Comparison of ENCODE assay signal across 8 cellular contexts in the genomic region with DNA sequence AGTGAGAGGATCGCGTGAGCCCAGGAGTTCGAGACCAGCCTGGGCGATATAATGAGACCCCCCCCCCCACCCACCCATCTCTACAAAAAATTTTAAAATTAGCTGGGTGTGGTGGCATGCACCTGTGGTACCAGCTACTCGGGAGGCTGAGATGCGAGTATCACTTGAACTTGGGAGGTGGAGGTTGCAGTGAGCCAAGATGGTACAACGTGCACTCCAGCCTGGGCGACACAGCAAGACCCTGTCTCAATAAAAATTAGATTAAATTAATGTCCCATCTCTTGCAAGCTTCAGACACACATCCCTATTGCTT. TPM values are rescaled to one million over a fixed set of nuclear protein-coding genes. Genes with fewer than 3 reads are reported as not detected.
A peak's percentile ranks its signal among the peaks of the same experiment; 100 is the strongest.
DNase-seq lines count a peak whose midpoint lies in the region; TF ChIP-seq lines count a peak whose summit lies in the region.

No MANE protein-coding gene starts in this region.

- H3K4me1 ChIP-seq in Loucy (ENCODE audit: insufficient read depth, low read length, poor library complexity, severe bottlenecking) (peaks cover 16% of the 10 kb centered on the region), endodermal cell (ENCODE audit: control insufficient read depth, insufficient read depth, low read length) (peaks cover 3% of the 10 kb centered on the region), neural progenitor cell (no peaks in the 10 kb centered on the region)

- H3K27ac ChIP-seq in endodermal cell (ENCODE audit: low read depth, low read length) (no peak overlapping the region), neural progenitor cell (no peak overlapping the region)

- H3K4me1 Mint-ChIP-seq in endodermal cell (peaks cover 17% of the 10 kb centered on the region), neural progenitor cell (peaks cover 4% of the 10 kb centered on the region)

- H3K9me2 ChIP-seq in Loucy (replicated peaks; ENCODE audit: low read depth, low read length): no peaks in the 10 kb centered on the region

- peak overlapping the region; percentile 71 for H3K4me3 Mint-ChIP-seq in endodermal cell
- H3K4me3 Mint-ChIP-seq in neural progenitor cell: peak overlapping the region; percentile 70

- no peaks in the 10 kb centered on the region for H4K20me1 ChIP-seq in Loucy (ENCODE audit: insufficient read depth, low read length, poor library complexity, severe bottlenecking)
- no peaks in the 10 kb centered on the region for H4K20me1 ChIP-seq in neural progenitor cell (ENCODE audit: low read depth)

- TF ChIP-seq CTCF in AG04449 (IDR thresholded peaks at IDR 0.05; ENCODE audit: insufficient read depth, low read length, missing control alignments): no peak
- TF ChIP-seq CTCF in Loucy (conservative IDR thresholded peaks at IDR 0.05; ENCODE audit: low read length): no peak
- no peak for TF ChIP-seq CTCF in endodermal cell (conservative IDR thresholded peaks at IDR 0.05)
- TF ChIP-seq CTCF in neural progenitor cell (IDR thresholded peaks at IDR 0.05): no peak

- H3K4me2 ChIP-seq in Loucy (ENCODE audit: low read depth, low read length, poor library complexity, severe bottlenecking) (peak overlapping the region; percentile 55), neural progenitor cell (peak overlapping the region; percentile 96)

- H3K36me3 ChIP-seq in Loucy (ENCODE audit: insufficient read depth, low read length): no peaks in the 10 kb centered on the region
- no peaks in the 10 kb centered on the region for H3K36me3 ChIP-seq in endodermal cell (ENCODE audit: control insufficient read depth, insufficient read depth, low read length)
- no peaks in the 10 kb centered on the region for H3K36me3 ChIP-seq in neural progenitor cell

- H3K9me3 Mint-ChIP-seq in endodermal cell: no peaks in the 10 kb centered on the region
- no peaks in the 10 kb centered on the region for H3K9me3 Mint-ChIP-seq in neural progenitor cell

- H3K4me3 ChIP-seq in AG04449 (ENCODE audit: low read depth, low read length): peak overlapping the region; percentile 63
- H3K4me3 ChIP-seq in Loucy (ENCODE audit: low read length, poor library complexity, severe bottlenecking): peak overlapping the region; percentile 83
- peak overlapping the region; percentile 93 for H3K4me3 ChIP-seq in endodermal cell (ENCODE audit: low read length)
- peak overlapping the region; percentile 79 for H3K4me3 ChIP-seq in neural progenitor cell

- H3K79me2 ChIP-seq in Loucy (ENCODE audit: insufficient read depth, low read length) (peaks cover 11% of the 10 kb centered on the region; the same call in 1 of the 2 replicates), neural progenitor cell (ENCODE audit: low read depth) (no peaks in the 10 kb centered on the region)

- H2AFZ ChIP-seq in Loucy (ENCODE audit: low read length) (peak overlapping the region; percentile 88; the same call in 1 of the 2 replicates), neural progenitor cell (replicated peaks) (peak overlapping the region; percentile 98)

- H3F3A ChIP-seq in Loucy (ENCODE audit: low read depth) (no peaks in the 10 kb centered on the region), neural progenitor cell (ENCODE audit: low read depth) (peaks cover 23% of the 10 kb centered on the region)

- no peaks in the 10 kb centered on the region for H3K36me3 Mint-ChIP-seq in endodermal cell (ENCODE audit: low read depth)
- no peaks in the 10 kb centered on the region for H3K36me3 Mint-ChIP-seq in neural progenitor cell

- H3K9ac ChIP-seq in Loucy (ENCODE audit: low read depth, low read length, poor library complexity, severe bottlenecking) (peak overlapping the region; percentile 62), endodermal cell (ENCODE audit: extremely low read depth, low read length, poor library complexity, severe bottlenecking) (peak overlapping the region; percentile 75), neural progenitor cell (no peak overlapping the region)

- peaks cover 8% of the 10 kb centered on the region for H3K27me3 Mint-ChIP-seq in endodermal cell (ENCODE audit: insufficient read depth)
- H3K27me3 Mint-ChIP-seq in neural progenitor cell (ENCODE audit: insufficient read depth, low read depth): peaks cover 19% of the 10 kb centered on the region

- H3K9me3 ChIP-seq in Loucy (ENCODE audit: insufficient read depth, low read depth, low read length): no peaks in the 10 kb centered on the region
- H3K9me3 ChIP-seq in endodermal cell (ENCODE audit: control insufficient read depth, low read length): no peaks in the 10 kb centered on the region
- H3K9me3 ChIP-seq in neural progenitor cell (ENCODE audit: low read depth): no peaks in the 10 kb centered on the region

- 56 to 75% methylated on average over 1 to 4 of the region's 8 CpGs for WGBS in endodermal cell (ENCODE audit: insufficient coverage in 1 of 2, insufficient read length in 1 of 2), 2 experiments

- CTCF ChIA-PET in AG04449 (lab: Yijun Ruan, JAX): interaction anchor here (0.9 to 2.4 kb wide), 4 partner anchors 9 to 167 kb away, joined by 3 to 10 read pairs (median 3); no protein-coding TSS in a partner anchor

- H3K27me3 ChIP-seq in Loucy (ENCODE audit: insufficient read depth, low read length, poor library complexity, severe bottlenecking) (no peaks in the 10 kb centered on the region), endodermal cell (ENCODE audit: control insufficient read depth, insufficient read depth, low read length, poor library complexity, severe bottlenecking) (no peaks in the 10 kb centered on the region), neural progenitor cell (peaks cover 31% of the 10 kb centered on the region)

- POLR2A ChIA-PET in AG04449 (lab: Yijun Ruan, JAX): no interaction called here

- DNase-seq in AG04449 (ENCODE audit: low read depth, low spot score) (no peak), endodermal cell (no peak), neural progenitor cell (ENCODE audit: low spot score) (no peak), NCI-H2081 treated with DMSO at 0.1 percent for 48 hours (lab: John Stamatoyannopoulos, UW) (no peak), globus pallidus (ENCODE audit: low spot score) (no peak), epidermal melanocyte (ENCODE audit: insufficient read length, low spot score) (no peak)
- DNase-seq in NK-92 treated with Interleukin-12 subunit alpha and Interleukin-12 subunit beta, amount 100 ng/mL, for 24 hours (lab: John Stamatoyannopoulos, UW): no peak

- H3K27ac Mint-ChIP-seq in endodermal cell (no peak overlapping the region), neural progenitor cell (no peak overlapping the region)

RNA-seq across cellular contexts. Expression of a gene that starts 0.4 kb away (rescaled TPM):
- total RNA-seq in endodermal cell (10 to 100 TPM; 13.2 to 18.9 TPM), neural progenitor cell (ENCODE audit: low replicate concordance) (2.0 and 2.3 TPM in 2 replicates)
- polyA plus RNA-seq in endodermal cell (2013, experiment 1 of 2): 5.6 TPM
- polyA plus RNA-seq in endodermal cell (2013, experiment 2 of 2): 5.0 TPM
